In genomic region chr19:40743926-40744325, GRCh38 we compare ENCODE assay signal across 19 cellular contexts. TPM values are rescaled to one million over a fixed set of nuclear protein-coding genes. Genes with fewer than 3 reads are reported as not detected.
DNase-seq lines count a peak whose midpoint lies in the region; FAIRE-seq and TF ChIP-seq lines count a peak whose summit lies in the region.
"Had no signal": no experiment of that assay in that cellular context is flagged by ENCODE, and none has a peak within 500 bp of the region (broad histone marks: within the 10 kb centered on the region; RNA-seq: fewer than 3 reads in every experiment).

No MANE protein-coding gene starts in this region.

- H2BK5ac ChIP-seq in neuronal stem cell (ENCODE audit: low read length): peak overlapping the region; percentile 29

- H3K36me3 ChIP-seq in Caco-2 (ENCODE audit: control insufficient read depth, insufficient read depth, low read length): peaks cover 1% of the 10 kb centered on the region; the same call in 1 of the 2 replicates
- peaks cover 3% of the 10 kb centered on the region for H3K36me3 ChIP-seq in astrocyte (ENCODE audit: insufficient read depth, low read length)
- H3K36me3 ChIP-seq in neuronal stem cell (replicated peaks in 1 of 2; ENCODE audit: control insufficient read depth in 2 of 2, insufficient read depth in 2 of 2, low read length in 2 of 2): peaks cover 14 to 42% of the 10 kb centered on the region in 2 donors

- TF ChIP-seq CTCF in Caco-2 (IDR thresholded peaks at IDR 0.05; ENCODE audit: insufficient read depth in 1 of 2, low read depth in 1 of 2, low read length in 1 of 2, severe bottlenecking in 1 of 2, unreplicated experiment in 1 of 2) (no peak), astrocyte (IDR thresholded peaks at IDR 0.05; ENCODE audit: insufficient read depth, low read depth, low read length) (no peak)

- no TSS peak for BruUV-seq in Caco-2 (replicated peaks; lab: Mats Ljungman, UMichigan)

- H2BK15ac ChIP-seq in neuronal stem cell (ENCODE audit: low read length): no peak overlapping the region

- H3K79me2 ChIP-seq in astrocyte (ENCODE audit: insufficient read depth, low read length): no peaks in the 10 kb centered on the region

- H2BK120ac ChIP-seq in neuronal stem cell (ENCODE audit: low read depth, low read length): no peak overlapping the region

- H3K27ac Mint-ChIP-seq in Caco-2 (ENCODE audit: unreplicated experiment): peak overlapping the region; percentile 86
- H3K27ac Mint-ChIP-seq in astrocyte (ENCODE audit: unreplicated experiment): no peak overlapping the region
- H3K27ac Mint-ChIP-seq: CD4-positive, alpha-beta T cell; GM23338 had no signal

- H3K18ac ChIP-seq in neuronal stem cell (ENCODE audit: low read length): no peak overlapping the region

- H3K27me3 Mint-ChIP-seq in Caco-2 (ENCODE audit: insufficient read depth, unreplicated experiment) (no peaks in the 10 kb centered on the region), astrocyte (ENCODE audit: low read depth, unreplicated experiment) (no peaks in the 10 kb centered on the region)
- H3K27me3 Mint-ChIP-seq: CD4-positive, alpha-beta T cell had no signal

- H3K4me3 ChIP-seq in Caco-2 (ENCODE audit: low read depth, low read length): no peak overlapping the region
- H3K4me3 ChIP-seq in astrocyte (ENCODE audit: insufficient read depth, low read depth, low read length): no peak overlapping the region
- no peak overlapping the region for H3K4me3 ChIP-seq in neuronal stem cell (ENCODE audit: low read length in 2 of 2)
- H3K4me3 ChIP-seq: GM12878, GM23338, Peyer's patch, SK-N-MC had no signal

- CTCF ChIA-PET in Caco-2 (lab: Charles Lee): interaction anchor here (0.6 to 1.0 kb wide), 2 partner anchors 13 to 118 kb away, joined by 3 to 6 read pairs; no protein-coding TSS in a partner anchor

- H3K23ac ChIP-seq in neuronal stem cell (ENCODE audit: low read depth, low read length, poor library complexity): peak overlapping the region; percentile 69

- H3K9me3 Mint-ChIP-seq in Caco-2 (ENCODE audit: unreplicated experiment) (no peaks in the 10 kb centered on the region), astrocyte (ENCODE audit: unreplicated experiment) (no peaks in the 10 kb centered on the region)
- H3K9me3 Mint-ChIP-seq: CD4-positive, alpha-beta T cell had no signal

- DNase-seq in Caco-2 (no peak), astrocyte (ENCODE audit: low read depth) (no peak), neuronal stem cell (ENCODE audit: low spot score) (no peak), NCI-H1436 (lab: John Stamatoyannopoulos, UW) (no peak), Ammon's horn (ENCODE audit: low spot score) (no peak), posterior vena cava (ENCODE audit: low spot score) (no peak)
- DNase-seq: CD4-positive, alpha-beta T cell; EL; KBM-7; NCI-H1105 treated with DMSO at 0.1 percent for 48 hours; NCI-H1694 treated with DMSO at 0.1 percent for 48 hours; Peyer's patch; SHP77 had no signal

- H3K9me3 ChIP-seq in Caco-2 (no peaks in the 10 kb centered on the region), astrocyte (ENCODE audit: insufficient read depth, low read depth, low read length) (no peaks in the 10 kb centered on the region), neuronal stem cell (replicated peaks in 1 of 2; ENCODE audit: control insufficient read depth in 2 of 2, insufficient read depth in 1 of 2, low read depth in 1 of 2, low read length in 2 of 2) (peaks cover 0 to 1% of the 10 kb centered on the region in 2 donors)
- H3K9me3 ChIP-seq: Peyer's patch had no signal

- H3K27me3 ChIP-seq in Caco-2 (replicated peaks; ENCODE audit: control insufficient read depth, insufficient read depth, low read length): no peaks in the 10 kb centered on the region
- H3K27me3 ChIP-seq in astrocyte (ENCODE audit: insufficient read depth, low read length): no peaks in the 10 kb centered on the region
- H3K27me3 ChIP-seq in neuronal stem cell (ENCODE audit: control insufficient read depth in 3 of 3, insufficient read depth in 3 of 3, low read depth in 1 of 3, low read length in 3 of 3): no peaks in the 10 kb centered on the region
- H3K27me3 ChIP-seq: Peyer's patch had no signal

- peaks cover 20% of the 10 kb centered on the region for H3K4me1 ChIP-seq in Caco-2
- H3K4me1 ChIP-seq in astrocyte (ENCODE audit: insufficient read depth, low read length): peaks cover 8% of the 10 kb centered on the region
- H3K4me1 ChIP-seq in neuronal stem cell (ENCODE audit: control insufficient read depth in 2 of 2, insufficient read depth in 1 of 2, low read depth in 1 of 2, low read length in 2 of 2): peaks cover 2 to 3% of the 10 kb centered on the region in 2 donors

- no peak for FAIRE-seq in astrocyte (lab: Jason Lieb, UNC)
- FAIRE-seq: GM12878 had no signal

- peaks cover 61% of the 10 kb centered on the region for H3K36me3 Mint-ChIP-seq in Caco-2 (ENCODE audit: insufficient read depth, unreplicated experiment)
- peaks cover 15% of the 10 kb centered on the region for H3K36me3 Mint-ChIP-seq in astrocyte (ENCODE audit: low read depth, unreplicated experiment)

- POLR2A ChIA-PET in Caco-2 (lab: Charles Lee): interaction anchor here (0.7 to 0.9 kb wide), 2 partner anchors 34 to 54 kb away, joined by 4 to 5 read pairs; partner anchors contain the start of gene NUMBL

- no peak overlapping the region for H3K4ac ChIP-seq in neuronal stem cell (ENCODE audit: low read length)

- H2AFZ ChIP-seq in astrocyte (ENCODE audit: low read depth, low read length): no peak overlapping the region
- H2AFZ ChIP-seq in neuronal stem cell (ENCODE audit: low read length): no peak overlapping the region
- H2AFZ ChIP-seq: GM23338 had no signal

- no peak overlapping the region for H4K8ac ChIP-seq in neuronal stem cell (ENCODE audit: low read depth, low read length)

- H3K27ac ChIP-seq in astrocyte (ENCODE audit: low read depth, low read length): no peak overlapping the region
- no peak overlapping the region for H3K27ac ChIP-seq in neuronal stem cell (replicated peaks; ENCODE audit: low read length)
- H3K27ac ChIP-seq: Peyer's patch, SK-N-MC had no signal

- H3K4me1 Mint-ChIP-seq in Caco-2 (ENCODE audit: low read depth, unreplicated experiment): peaks cover 14% of the 10 kb centered on the region
- H3K4me1 Mint-ChIP-seq in astrocyte (ENCODE audit: low read depth, unreplicated experiment): peaks cover 14% of the 10 kb centered on the region

- H3K4me2 ChIP-seq in astrocyte (ENCODE audit: low read length) (no peak overlapping the region), neuronal stem cell (ENCODE audit: insufficient read depth, low read length, poor library complexity, severe bottlenecking) (no peak overlapping the region)
- H3K4me2 ChIP-seq: GM23338 had no signal

- H4K20me1 ChIP-seq in astrocyte (ENCODE audit: insufficient read depth, low read length): no peaks in the 10 kb centered on the region

- H3K79me1 ChIP-seq in neuronal stem cell (ENCODE audit: low read depth, low read length): peaks cover 3% of the 10 kb centered on the region

- H4K91ac ChIP-seq in neuronal stem cell (ENCODE audit: low read depth, low read length, poor library complexity): peak overlapping the region; percentile 53

- H3K9ac ChIP-seq in astrocyte (ENCODE audit: low read length) (no peak overlapping the region), neuronal stem cell (ENCODE audit: low read depth, low read length, poor library complexity) (peak overlapping the region; percentile 27)

- H3K14ac ChIP-seq in neuronal stem cell (ENCODE audit: low read length): no peak overlapping the region

- intact Hi-C loops in Caco-2 (cut with micrococcal nuclease; ENCODE audit: unreplicated experiment) (no loop called here), posterior vena cava (cut with DNase I) (loop anchor here in 1 of 2 donors (1.0 kb wide), 1 partner anchor 69 kb away; no protein-coding TSS in a partner anchor)

- H2AK5ac ChIP-seq in neuronal stem cell (ENCODE audit: low read depth, low read length): peak overlapping the region; percentile 19

- no CpG with 5 or more reads among the region's 10 CpGs for WGBS in neuronal stem cell (ENCODE audit: extremely low coverage in 2 of 2, insufficient read length in 2 of 2, insufficient replicate concordance in 1 of 2), 2 donors

- H2BK12ac ChIP-seq in neuronal stem cell (ENCODE audit: low read length): peak overlapping the region; percentile 60

- H3K4me3 Mint-ChIP-seq in Caco-2 (ENCODE audit: unreplicated experiment) (no peak overlapping the region), astrocyte (ENCODE audit: unreplicated experiment) (peak overlapping the region; percentile 57)
- H3K4me3 Mint-ChIP-seq: CD4-positive, alpha-beta T cell; GM23338 had no signal

RNA-seq across cellular contexts. Expression of gene ACTMAP, which starts 6.4 kb away (rescaled TPM):
- 28.0 and 29.2 TPM in 2 replicates for total RNA-seq in Caco-2 (2022)
- 9.6 and 10.1 TPM in 2 replicates for total RNA-seq in astrocyte
- 12.8 TPM for polyA plus RNA-seq in neuronal stem cell (2013, experiment 1 of 2)
- 13.2 TPM for polyA plus RNA-seq in neuronal stem cell (2013, experiment 2 of 2)
- 1 to 10 TPM; 3.0 to 5.5 TPM for total RNA-seq in posterior vena cava

RNA-seq across cellular contexts. Expression of gene SNRPA, which starts 7.1 kb away (rescaled TPM):
- 133 and 134 TPM in 2 replicates for total RNA-seq in Caco-2 (2022)
- 60.0 and 67.0 TPM in 2 replicates for total RNA-seq in astrocyte
- 346 TPM for polyA plus RNA-seq in neuronal stem cell (2013, experiment 1 of 2)
- polyA plus RNA-seq in neuronal stem cell (2013, experiment 2 of 2): 347 TPM
- total RNA-seq in posterior vena cava: 10 to 100 TPM; 37.1 to 46.1 TPM

RNA-seq across cellular contexts. Expression of gene ITPKC, which starts 27.0 kb away (rescaled TPM):
- total RNA-seq in Caco-2 (2022) (28.5 and 31.2 TPM in 2 replicates), astrocyte (19.0 and 19.7 TPM in 2 replicates), posterior vena cava (10 to 100 TPM; 18.9 to 19.4 TPM)
- polyA plus RNA-seq in neuronal stem cell (2013, experiment 1 of 2): 4.7 TPM
- polyA plus RNA-seq in neuronal stem cell (2013, experiment 2 of 2): 4.7 TPM

RNA-seq across cellular contexts. Expression of gene COQ8B, which starts 27.2 kb away (rescaled TPM):
- total RNA-seq in Caco-2 (2022) (30.9 and 35.7 TPM in 2 replicates), astrocyte (26.0 and 29.4 TPM in 2 replicates), posterior vena cava (10 to 100 TPM; 21.5 to 29.9 TPM)
- polyA plus RNA-seq in neuronal stem cell (2013, experiment 1 of 2): 29.0 TPM
- 28.4 TPM for polyA plus RNA-seq in neuronal stem cell (2013, experiment 2 of 2)

RNA-seq across cellular contexts. Expression of gene MIA, which starts 31.4 kb away (rescaled TPM):
- 1.1 and 1.3 TPM in 2 replicates for total RNA-seq in Caco-2 (2022)
- total RNA-seq in astrocyte: 2.5 TPM in 2 replicates
- 0.15 TPM for polyA plus RNA-seq in neuronal stem cell (2013, experiment 1 of 2)
- polyA plus RNA-seq in neuronal stem cell (2013, experiment 2 of 2): 0.32 TPM
- 1 to 10 TPM in 1 of 2 donors, not detected in 1; 1.6 TPM for total RNA-seq in posterior vena cava
- total RNA-seq: A172; CD4-positive, alpha-beta T cell; GM23338; NCI-H460 had no signal
- polyA plus RNA-seq: BJ, GM23338 had no signal
